8 cellular contexts compared by ENCODE assay signal in genomic region chr7:44986218-44987053, GRCh38. TPM values are rescaled to one million over a fixed set of nuclear protein-coding genes. Genes with fewer than 3 reads are reported as not detected.
A peak's percentile ranks its signal among the peaks of the same experiment; 100 is the strongest.
DNase-seq lines count a peak whose midpoint lies in the region; TF ChIP-seq lines count a peak whose summit lies in the region.

No MANE protein-coding gene starts in this region.

- peaks cover 32% of the 10 kb centered on the region for H3K4me1 Mint-ChIP-seq in endothelial cell (ENCODE audit: unreplicated experiment)

- peaks cover 9% of the 10 kb centered on the region for H3K27me3 Mint-ChIP-seq in endothelial cell (ENCODE audit: unreplicated experiment)

- peak overlapping the region; percentile 94 for H3K4me3 Mint-ChIP-seq in endothelial cell (ENCODE audit: unreplicated experiment)

- H3K36me3 Mint-ChIP-seq in endothelial cell (ENCODE audit: low read depth, unreplicated experiment) = peaks cover 16% of the 10 kb centered on the region

- no peaks in the 10 kb centered on the region for H3K9me3 Mint-ChIP-seq in endothelial cell (ENCODE audit: unreplicated experiment)

- DNase-seq in COLO668 (lab: John Stamatoyannopoulos, UW; ENCODE audit: unreplicated experiment) (peak; percentile 99), GM20000 (ENCODE audit: low spot score) (peak; percentile 89), HS-5 (ENCODE audit: low read depth) (peak; percentile 96), NOMO-1 treated with dmso at 0.1 percent for 144 hours (lab: John Stamatoyannopoulos, UW; ENCODE audit: unreplicated experiment) (peak; percentile 91), endothelial cell (ENCODE audit: low spot score) (peak; percentile 92), midbrain (lab: John Stamatoyannopoulos, UW) (peak; percentile 89)
- peak; percentile 98 for DNase-seq in activated CD8-positive, alpha-beta memory T cell treated with anti-CD3 and anti-CD28 coated beads, Interleukin-2, amount 50 U/mL, for 4 hours
- DNase-seq in stimulated activated CD8-positive, alpha-beta memory T cell treated with anti-CD3 and anti-CD28 coated beads, Interleukin-15, amount 100 ng/mL, for 48 hours (ENCODE audit: low read depth in 2 of 2) = peak; percentile 95 to 96

- TF ChIP-seq CTCF in GM20000 (IDR thresholded peaks at IDR 0.05; ENCODE audit: extremely low read depth, missing control alignments) (no peak), endothelial cell (IDR thresholded peaks at IDR 0.05; ENCODE audit: unreplicated experiment) (no peak)

- H3K27ac Mint-ChIP-seq in endothelial cell (ENCODE audit: unreplicated experiment) = peak overlapping the region; percentile 92

RNA-seq across cellular contexts. Expression of gene MYO1G, which starts 7.6 kb away (rescaled TPM):
- total RNA-seq in endothelial cell (ENCODE audit: unreplicated experiment) = 0.13 TPM

RNA-seq across cellular contexts. Expression of gene CCM2, which starts 13.6 kb away (rescaled TPM):
- total RNA-seq in endothelial cell (ENCODE audit: unreplicated experiment) = 59.8 TPM

Comparison
In these comparisons a context has a peak if more than half of its experiments do, and no peak if none do; other contexts are left out.
1. Peak in every context shown above with its lines: DNase-seq.